6 cellular contexts compared by ENCODE assay signal in the genomic region with DNA sequence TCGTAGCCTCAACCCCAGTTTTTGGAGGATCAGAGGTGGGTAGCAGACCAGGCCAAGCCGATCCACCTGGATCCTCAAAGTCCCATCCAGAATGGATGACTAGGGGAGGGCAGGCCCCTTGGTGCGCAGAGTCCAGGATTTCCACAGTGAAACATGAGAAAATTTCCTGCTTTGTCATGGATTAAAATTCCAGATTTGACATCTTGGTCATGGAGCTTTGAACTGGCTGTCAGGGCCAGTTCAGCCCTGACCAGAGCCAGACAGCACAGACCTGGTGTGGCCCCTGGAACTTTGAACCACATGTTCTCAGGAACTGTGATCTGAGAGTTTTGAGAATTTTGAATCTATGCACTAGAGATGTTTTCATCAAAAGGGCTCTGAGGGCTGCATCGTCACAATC.
"Had no signal": no experiment of that assay in that cellular context is flagged by ENCODE, and none has a peak within 500 bp of the region (broad histone marks: within the 10 kb centered on the region; RNA-seq: fewer than 3 reads in every experiment).

No MANE protein-coding gene starts in this region.

- H3K4me3 Mint-ChIP-seq: H9 had no signal

- H3K9ac ChIP-seq: GM23248 had no signal

- H3K27ac ChIP-seq: GM23248 had no signal

- H2AFZ ChIP-seq: GM23248 had no signal

- H3K27ac Mint-ChIP-seq: H9 had no signal

- H3K4me3 ChIP-seq: GM23248, K562 had no signal

- ATAC-seq: K562 had no signal

- DNase-seq: GM23248, GOT3, H9, HCEC 1CT, IMR-90 had no signal
